1 cellular context compared by ENCODE assay signal in the genomic region with DNA sequence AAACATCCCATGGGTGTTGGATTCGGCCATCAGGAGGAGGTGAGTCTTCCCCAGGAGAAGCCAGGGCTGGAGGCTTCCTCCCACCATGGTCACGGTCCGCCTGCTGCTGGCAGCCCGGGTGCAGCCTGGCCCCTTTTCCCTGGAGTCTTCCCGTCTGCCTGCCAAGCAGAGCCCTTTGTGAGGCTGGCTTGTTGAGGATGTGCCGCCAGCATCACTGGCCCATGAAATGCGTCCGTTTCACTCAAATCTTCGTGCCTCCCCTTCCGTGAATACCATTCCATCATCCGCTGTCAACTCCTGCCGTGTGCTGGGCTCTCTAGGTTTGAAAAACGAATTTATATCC.
A peak's percentile ranks its signal among the peaks of the same experiment; 100 is the strongest.
TF ChIP-seq lines count a peak whose summit lies in the region.

No MANE protein-coding gene starts in this region.

TF ChIP-seq in HepG2, 621 proteins besides CTCF, POLR2A, EP300 and RAD21:
- TF ChIP-seq ZNF207 (IDR thresholded peaks at IDR 0.05; ENCODE audit: borderline replicate concordance) (no peak), ZNF607 (CRISPR knock-in tag; IDR thresholded peaks at IDR 0.05; ENCODE audit: borderline replicate concordance) (no peak), NRL (CRISPR knock-in tag; IDR thresholded peaks at IDR 0.05; ENCODE audit: borderline replicate concordance) (no peak), ZNF562 (CRISPR knock-in tag; IDR thresholded peaks at IDR 0.05; ENCODE audit: borderline replicate concordance) (no peak), RBM22 (optimal IDR thresholded peaks at IDR 0.05; ENCODE audit: low read length) (peak; percentile 58), ZNF296 (CRISPR knock-in tag; conservative IDR thresholded peaks at IDR 0.05) (no peak), NONO (IDR thresholded peaks at IDR 0.05) (no peak), NONO (CRISPR knock-in tag; conservative IDR thresholded peaks at IDR 0.05) (0 out of 2 replicates have a peak, but pooled peaks have one; percentile 35), ZNF333 (CRISPR knock-in tag; IDR thresholded peaks at IDR 0.05; ENCODE audit: borderline replicate concordance) (no peak), SRSF1 (optimal IDR thresholded peaks at IDR 0.05; ENCODE audit: low read depth, low read length) (no peak), ZNF687 (CRISPR knock-in tag; IDR thresholded peaks at IDR 0.05) (peak; percentile 31), TBX2 (CRISPR knock-in tag; IDR thresholded peaks at IDR 0.05; ENCODE audit: borderline replicate concordance) (no peak), SALL2 (CRISPR knock-in tag; IDR thresholded peaks at IDR 0.05) (no peak), KDM6A (CRISPR knock-in tag; IDR thresholded peaks at IDR 0.05; ENCODE audit: low read depth) (no peak), AKAP8 (CRISPR knock-in tag; IDR thresholded peaks at IDR 0.05) (0 out of 2 replicates have a peak, but pooled peaks have one; percentile 55), ATRX (CRISPR knock-in tag; IDR thresholded peaks at IDR 0.05; ENCODE audit: borderline replicate concordance) (no peak), NFATC3 (CRISPR knock-in tag; IDR thresholded peaks at IDR 0.05) (no peak), RFX3 (CRISPR knock-in tag; IDR thresholded peaks at IDR 0.05) (no peak), ZNF558 (CRISPR knock-in tag; IDR thresholded peaks at IDR 0.05; ENCODE audit: borderline replicate concordance) (no peak), HNRNPK (IDR thresholded peaks at IDR 0.05; ENCODE audit: low read depth, low read length, poor library complexity, severe bottlenecking) (no peak), TMF1 (CRISPR knock-in tag; IDR thresholded peaks at IDR 0.05; ENCODE audit: low read depth) (no peak), TSC22D2 (CRISPR knock-in tag; IDR thresholded peaks at IDR 0.05; ENCODE audit: borderline replicate concordance) (no peak), SMARCE1 (IDR thresholded peaks at IDR 0.05; ENCODE audit: borderline replicate concordance) (no peak), ZNF652 (CRISPR knock-in tag; IDR thresholded peaks at IDR 0.05; ENCODE audit: borderline replicate concordance, low read depth) (no peak), GABPB1 (CRISPR knock-in tag; IDR thresholded peaks at IDR 0.05) (no peak), CENPT (CRISPR knock-in tag; IDR thresholded peaks at IDR 0.05; ENCODE audit: low read depth) (no peak)
- TF ChIP-seq, protein P1, sequence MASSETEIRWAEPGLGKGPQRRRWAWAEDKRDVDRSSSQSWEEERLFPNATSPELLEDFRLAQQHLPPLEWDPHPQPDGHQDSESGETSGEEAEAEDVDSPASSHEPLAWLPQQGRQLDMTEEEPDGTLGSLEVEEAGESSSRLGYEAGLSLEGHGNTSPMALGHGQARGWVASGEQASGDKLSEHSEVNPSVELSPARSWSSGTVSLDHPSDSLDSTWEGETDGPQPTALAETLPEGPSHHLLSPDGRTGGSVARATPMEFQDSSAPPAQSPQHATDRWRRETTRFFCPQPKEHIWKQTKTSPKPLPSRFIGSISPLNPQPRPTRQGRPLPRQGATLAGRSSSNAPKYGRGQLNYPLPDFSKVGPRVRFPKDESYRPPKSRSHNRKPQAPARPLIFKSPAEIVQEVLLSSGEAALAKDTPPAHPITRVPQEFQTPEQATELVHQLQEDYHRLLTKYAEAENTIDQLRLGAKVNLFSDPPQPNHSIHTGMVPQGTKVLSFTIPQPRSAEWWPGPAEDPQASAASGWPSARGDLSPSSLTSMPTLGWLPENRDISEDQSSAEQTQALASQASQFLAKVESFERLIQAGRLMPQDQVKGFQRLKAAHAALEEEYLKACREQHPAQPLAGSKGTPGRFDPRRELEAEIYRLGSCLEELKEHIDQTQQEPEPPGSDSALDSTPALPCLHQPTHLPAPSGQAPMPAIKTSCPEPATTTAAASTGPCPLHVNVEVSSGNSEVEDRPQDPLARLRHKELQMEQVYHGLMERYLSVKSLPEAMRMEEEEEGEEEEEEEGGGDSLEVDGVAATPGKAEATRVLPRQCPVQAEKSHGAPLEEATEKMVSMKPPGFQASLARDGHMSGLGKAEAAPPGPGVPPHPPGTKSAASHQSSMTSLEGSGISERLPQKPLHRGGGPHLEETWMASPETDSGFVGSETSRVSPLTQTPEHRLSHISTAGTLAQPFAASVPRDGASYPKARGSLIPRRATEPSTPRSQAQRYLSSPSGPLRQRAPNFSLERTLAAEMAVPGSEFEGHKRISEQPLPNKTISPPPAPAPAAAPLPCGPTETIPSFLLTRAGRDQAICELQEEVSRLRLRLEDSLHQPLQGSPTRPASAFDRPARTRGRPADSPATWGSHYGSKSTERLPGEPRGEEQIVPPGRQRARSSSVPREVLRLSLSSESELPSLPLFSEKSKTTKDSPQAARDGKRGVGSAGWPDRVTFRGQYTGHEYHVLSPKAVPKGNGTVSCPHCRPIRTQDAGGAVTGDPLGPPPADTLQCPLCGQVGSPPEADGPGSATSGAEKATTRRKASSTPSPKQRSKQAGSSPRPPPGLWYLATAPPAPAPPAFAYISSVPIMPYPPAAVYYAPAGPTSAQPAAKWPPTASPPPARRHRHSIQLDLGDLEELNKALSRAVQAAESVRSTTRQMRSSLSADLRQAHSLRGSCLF (CRISPR knock-in tag; IDR thresholded peaks at IDR 0.05; ENCODE audit: borderline replicate concordance) = no peak
- TF ChIP-seq, protein P2, sequence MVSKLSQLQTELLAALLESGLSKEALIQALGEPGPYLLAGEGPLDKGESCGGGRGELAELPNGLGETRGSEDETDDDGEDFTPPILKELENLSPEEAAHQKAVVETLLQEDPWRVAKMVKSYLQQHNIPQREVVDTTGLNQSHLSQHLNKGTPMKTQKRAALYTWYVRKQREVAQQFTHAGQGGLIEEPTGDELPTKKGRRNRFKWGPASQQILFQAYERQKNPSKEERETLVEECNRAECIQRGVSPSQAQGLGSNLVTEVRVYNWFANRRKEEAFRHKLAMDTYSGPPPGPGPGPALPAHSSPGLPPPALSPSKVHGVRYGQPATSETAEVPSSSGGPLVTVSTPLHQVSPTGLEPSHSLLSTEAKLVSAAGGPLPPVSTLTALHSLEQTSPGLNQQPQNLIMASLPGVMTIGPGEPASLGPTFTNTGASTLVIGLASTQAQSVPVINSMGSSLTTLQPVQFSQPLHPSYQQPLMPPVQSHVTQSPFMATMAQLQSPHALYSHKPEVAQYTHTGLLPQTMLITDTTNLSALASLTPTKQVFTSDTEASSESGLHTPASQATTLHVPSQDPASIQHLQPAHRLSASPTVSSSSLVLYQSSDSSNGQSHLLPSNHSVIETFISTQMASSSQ (IDR thresholded peaks at IDR 0.05; ENCODE audit: low read depth) = no peak
- TF ChIP-seq, protein P2 (CRISPR knock-in tag; IDR thresholded peaks at IDR 0.05; ENCODE audit: borderline replicate concordance) = no peak
- TF ChIP-seq, protein P3, sequence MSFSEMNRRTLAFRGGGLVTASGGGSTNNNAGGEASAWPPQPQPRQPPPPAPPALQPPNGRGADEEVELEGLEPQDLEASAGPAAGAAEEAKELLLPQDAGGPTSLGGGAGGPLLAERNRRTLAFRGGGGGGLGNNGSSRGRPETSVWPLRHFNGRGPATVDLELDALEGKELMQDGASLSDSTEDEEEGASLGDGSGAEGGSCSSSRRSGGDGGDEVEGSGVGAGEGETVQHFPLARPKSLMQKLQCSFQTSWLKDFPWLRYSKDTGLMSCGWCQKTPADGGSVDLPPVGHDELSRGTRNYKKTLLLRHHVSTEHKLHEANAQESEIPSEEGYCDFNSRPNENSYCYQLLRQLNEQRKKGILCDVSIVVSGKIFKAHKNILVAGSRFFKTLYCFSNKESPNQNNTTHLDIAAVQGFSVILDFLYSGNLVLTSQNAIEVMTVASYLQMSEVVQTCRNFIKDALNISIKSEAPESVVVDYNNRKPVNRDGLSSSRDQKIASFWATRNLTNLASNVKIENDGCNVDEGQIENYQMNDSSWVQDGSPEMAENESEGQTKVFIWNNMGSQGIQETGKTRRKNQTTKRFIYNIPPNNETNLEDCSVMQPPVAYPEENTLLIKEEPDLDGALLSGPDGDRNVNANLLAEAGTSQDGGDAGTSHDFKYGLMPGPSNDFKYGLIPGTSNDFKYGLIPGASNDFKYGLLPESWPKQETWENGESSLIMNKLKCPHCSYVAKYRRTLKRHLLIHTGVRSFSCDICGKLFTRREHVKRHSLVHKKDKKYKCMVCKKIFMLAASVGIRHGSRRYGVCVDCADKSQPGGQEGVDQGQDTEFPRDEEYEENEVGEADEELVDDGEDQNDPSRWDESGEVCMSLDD (CRISPR knock-in tag; IDR thresholded peaks at IDR 0.05; ENCODE audit: borderline replicate concordance) = no peak
- TF ChIP-seq, protein P4, sequence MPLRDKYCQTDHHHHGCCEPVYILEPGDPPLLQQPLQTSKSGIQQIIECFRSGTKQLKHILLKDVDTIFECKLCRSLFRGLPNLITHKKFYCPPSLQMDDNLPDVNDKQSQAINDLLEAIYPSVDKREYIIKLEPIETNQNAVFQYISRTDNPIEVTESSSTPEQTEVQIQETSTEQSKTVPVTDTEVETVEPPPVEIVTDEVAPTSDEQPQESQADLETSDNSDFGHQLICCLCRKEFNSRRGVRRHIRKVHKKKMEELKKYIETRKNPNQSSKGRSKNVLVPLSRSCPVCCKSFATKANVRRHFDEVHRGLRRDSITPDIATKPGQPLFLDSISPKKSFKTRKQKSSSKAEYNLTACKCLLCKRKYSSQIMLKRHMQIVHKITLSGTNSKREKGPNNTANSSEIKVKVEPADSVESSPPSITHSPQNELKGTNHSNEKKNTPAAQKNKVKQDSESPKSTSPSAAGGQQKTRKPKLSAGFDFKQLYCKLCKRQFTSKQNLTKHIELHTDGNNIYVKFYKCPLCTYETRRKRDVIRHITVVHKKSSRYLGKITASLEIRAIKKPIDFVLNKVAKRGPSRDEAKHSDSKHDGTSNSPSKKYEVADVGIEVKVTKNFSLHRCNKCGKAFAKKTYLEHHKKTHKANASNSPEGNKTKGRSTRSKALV (CRISPR knock-in tag; IDR thresholded peaks at IDR 0.05) = no peak
- TF ChIP-seq, protein P5, sequence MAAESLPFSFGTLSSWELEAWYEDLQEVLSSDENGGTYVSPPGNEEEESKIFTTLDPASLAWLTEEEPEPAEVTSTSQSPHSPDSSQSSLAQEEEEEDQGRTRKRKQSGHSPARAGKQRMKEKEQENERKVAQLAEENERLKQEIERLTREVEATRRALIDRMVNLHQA (CRISPR knock-in tag; IDR thresholded peaks at IDR 0.05) = no peak
- TF ChIP-seq, protein P6, sequence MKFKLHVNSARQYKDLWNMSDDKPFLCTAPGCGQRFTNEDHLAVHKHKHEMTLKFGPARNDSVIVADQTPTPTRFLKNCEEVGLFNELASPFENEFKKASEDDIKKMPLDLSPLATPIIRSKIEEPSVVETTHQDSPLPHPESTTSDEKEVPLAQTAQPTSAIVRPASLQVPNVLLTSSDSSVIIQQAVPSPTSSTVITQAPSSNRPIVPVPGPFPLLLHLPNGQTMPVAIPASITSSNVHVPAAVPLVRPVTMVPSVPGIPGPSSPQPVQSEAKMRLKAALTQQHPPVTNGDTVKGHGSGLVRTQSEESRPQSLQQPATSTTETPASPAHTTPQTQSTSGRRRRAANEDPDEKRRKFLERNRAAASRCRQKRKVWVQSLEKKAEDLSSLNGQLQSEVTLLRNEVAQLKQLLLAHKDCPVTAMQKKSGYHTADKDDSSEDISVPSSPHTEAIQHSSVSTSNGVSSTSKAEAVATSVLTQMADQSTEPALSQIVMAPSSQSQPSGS (CRISPR knock-in tag; IDR thresholded peaks at IDR 0.05) = no peak
- TF ChIP-seq, protein P7, sequence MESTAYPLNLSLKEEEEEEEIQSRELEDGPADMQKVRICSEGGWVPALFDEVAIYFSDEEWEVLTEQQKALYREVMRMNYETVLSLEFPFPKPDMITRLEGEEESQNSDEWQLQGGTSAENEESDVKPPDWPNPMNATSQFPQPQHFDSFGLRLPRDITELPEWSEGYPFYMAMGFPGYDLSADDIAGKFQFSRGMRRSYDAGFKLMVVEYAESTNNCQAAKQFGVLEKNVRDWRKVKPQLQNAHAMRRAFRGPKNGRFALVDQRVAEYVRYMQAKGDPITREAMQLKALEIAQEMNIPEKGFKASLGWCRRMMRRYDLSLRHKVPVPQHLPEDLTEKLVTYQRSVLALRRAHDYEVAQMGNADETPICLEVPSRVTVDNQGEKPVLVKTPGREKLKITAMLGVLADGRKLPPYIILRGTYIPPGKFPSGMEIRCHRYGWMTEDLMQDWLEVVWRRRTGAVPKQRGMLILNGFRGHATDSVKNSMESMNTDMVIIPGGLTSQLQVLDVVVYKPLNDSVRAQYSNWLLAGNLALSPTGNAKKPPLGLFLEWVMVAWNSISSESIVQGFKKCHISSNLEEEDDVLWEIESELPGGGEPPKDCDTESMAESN (CRISPR knock-in tag; conservative IDR thresholded peaks at IDR 0.05) = no peak
